Comparison of ENCODE assay signal across 1 cellular context in the genomic region with DNA sequence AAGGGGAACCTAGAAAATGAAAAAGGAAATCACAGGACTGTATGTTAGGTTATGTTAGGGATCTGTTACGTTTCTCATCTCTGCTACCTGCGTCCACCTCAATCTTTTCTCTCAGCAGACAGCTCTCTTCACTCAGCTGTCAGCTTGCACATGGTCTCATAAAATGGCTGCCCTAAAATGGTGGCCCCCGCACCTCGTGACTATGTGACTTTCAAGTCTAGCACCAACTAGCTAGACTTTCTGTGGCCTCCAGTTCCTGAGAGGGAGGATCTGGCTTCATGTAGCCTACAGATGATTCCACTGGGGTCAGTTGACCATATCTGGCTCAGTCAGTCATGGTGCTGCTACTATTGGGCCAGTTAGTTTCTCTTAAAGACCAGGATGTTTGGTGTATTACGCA.
TF ChIP-seq lines count a peak whose summit lies in the region.

No MANE protein-coding gene starts in this region.

TF ChIP-seq in IMR-90, 13 proteins besides CTCF, POLR2A, EP300 and RAD21:
- TF ChIP-seq NFE2L2 (IDR thresholded peaks at IDR 0.05; ENCODE audit: low read depth, low read length) (no peak), MXI1 (IDR thresholded peaks at IDR 0.05; ENCODE audit: borderline replicate concordance, low read depth, low read length) (no peak), BHLHE40 (IDR thresholded peaks at IDR 0.05; ENCODE audit: low read depth, low read length) (no peak), SMC3 (IDR thresholded peaks at IDR 0.05; ENCODE audit: low read depth, low read length) (no peak), FOS (IDR thresholded peaks at IDR 0.05; ENCODE audit: low read depth, low read length) (no peak)
